26 cellular contexts compared by ENCODE assay signal in genomic region chr9:99896119-99896518, GRCh38.
"Had no signal": no experiment of that assay in that cellular context is flagged by ENCODE, and none has a peak within 500 bp of the region (broad histone marks: within the 10 kb centered on the region; RNA-seq: fewer than 3 reads in every experiment).

No MANE protein-coding gene starts in this region.

- H3K27me3 ChIP-seq: dorsolateral prefrontal cortex, gastrocnemius medialis, right atrium auricular region, suprapubic skin had no signal

- H3K36me3 ChIP-seq: gastrocnemius medialis, prostate gland, right atrium auricular region, suprapubic skin had no signal

- H3K4me1 ChIP-seq: gastrocnemius medialis, prostate gland, right atrium auricular region, suprapubic skin had no signal

- DNase-seq: dorsolateral prefrontal cortex; effector CD4-positive, alpha-beta T cell; endodermal cell; foreskin fibroblast; gastrocnemius medialis; head of caudate nucleus; mammary epithelial cell; mesendoderm; midbrain; naive thymus-derived CD8-positive, alpha-beta T cell; nephron progenitor cell; nucleus accumbens; stimulated activated CD4-positive, alpha-beta T cell treated with anti-CD3 and anti-CD28 coated beads, Interleukin-12 subunit alpha, Interleukin-12 subunit beta, amount 100 ng/mL, for 4 hours; stimulated activated CD4-positive, alpha-beta T cell treated with anti-CD3 and anti-CD28 coated beads, Interleukin-1b, Interleukin-23, amount 100 ng/mL, for 48 hours; stimulated activated CD4-positive, alpha-beta T cell treated with anti-CD3 and anti-CD28 coated beads, Interleukin-4, amount 100 ng/mL, for 1 hour; stimulated activated CD8-positive, alpha-beta memory T cell treated with anti-CD3 and anti-CD28 coated beads, Interleukin-4, amount 100 ng/mL, for 48 hours; stimulated activated naive CD4-positive, alpha-beta T cell; stimulated activated naive CD8-positive, alpha-beta T cell treated with anti-CD3 and anti-CD28 coated beads, Interleukin-15, amount 100 ng/mL, for 72 hours; trophoblast cell had no signal

- ATAC-seq: esophagus mucosa; gastrocnemius medialis; naive thymus-derived CD8-positive, alpha-beta T cell; sciatic nerve; stimulated activated naive CD8-positive, alpha-beta T cell treated with anti-CD3 and anti-CD28 coated beads, Interleukin-15, amount 100 ng/mL, for 72 hours had no signal

- H3K9me3 ChIP-seq: gastrocnemius medialis, prostate gland, right atrium auricular region, suprapubic skin had no signal

- H3K4me3 ChIP-seq: dorsolateral prefrontal cortex, gastrocnemius medialis, prostate gland, right atrium auricular region, smooth muscle cell, suprapubic skin had no signal

- H3K27ac ChIP-seq: dorsolateral prefrontal cortex, epithelial cell of prostate, gastrocnemius medialis, prostate gland, right atrium auricular region, suprapubic skin had no signal
